1 cellular context compared by ENCODE assay signal in genomic region chr7:75712517-75713361, GRCh38.
TF ChIP-seq lines count a peak whose summit lies in the region.

No MANE protein-coding gene starts in this region.

TF ChIP-seq in K562, 482 proteins besides CTCF, POLR2A, EP300 and RAD21 (continued from another document):
- no peak for TF ChIP-seq PATZ1 (CRISPR knock-in tag; IDR thresholded peaks at IDR 0.05; ENCODE audit: borderline replicate concordance)
- 0 out of 4 replicates have a peak, but pooled peaks of 1 of the 2 experiments have one; percentile 34 for TF ChIP-seq ZNF318 (IDR thresholded peaks at IDR 0.05; ENCODE audit: borderline replicate concordance in 1 of 2, low read depth in 1 of 2)
- no peak for TF ChIP-seq ZNF324 (CRISPR knock-in tag; IDR thresholded peaks at IDR 0.05)
- TF ChIP-seq IRF1 (CRISPR knock-in tag; IDR thresholded peaks at IDR 0.05; ENCODE audit: borderline replicate concordance), result no peak
- TF ChIP-seq POLR2H (tag; IDR thresholded peaks at IDR 0.05; ENCODE audit: low read depth), result no peak
- no peak for TF ChIP-seq ZNF696 (CRISPR knock-in tag; conservative IDR thresholded peaks at IDR 0.05)
- TF ChIP-seq BCOR (IDR thresholded peaks at IDR 0.05), result peak; percentile 29; the same call in 1 of the 2 replicates
- TF ChIP-seq DACH1 (IDR thresholded peaks at IDR 0.05; ENCODE audit: partially characterized antibody), result no peak
- TF ChIP-seq HDAC8 (tag; IDR thresholded peaks at IDR 0.05), result no peak
- TF ChIP-seq ASH1L (IDR thresholded peaks at IDR 0.05; ENCODE audit: borderline replicate concordance, low read depth, partially characterized antibody), result peak; percentile 47
- no peak for TF ChIP-seq E2F6 (IDR thresholded peaks at IDR 0.05; ENCODE audit: borderline replicate concordance in 1 of 2, extremely low read depth in 1 of 2, insufficient read depth in 1 of 2, insufficient read length in 1 of 2, low read depth in 1 of 2, low read length in 1 of 2, poor library complexity in 1 of 2, severe bottlenecking in 1 of 2)
- no peak for TF ChIP-seq ZEB2 (IDR thresholded peaks at IDR 0.05)
- peak; percentile 60; the same call in 1 of the 2 replicates for TF ChIP-seq SMARCA5 (IDR thresholded peaks at IDR 0.05)
- no peak for TF ChIP-seq ZBTB40 (IDR thresholded peaks at IDR 0.05)
- no peak for TF ChIP-seq ZBTB40 (CRISPR knock-in tag; IDR thresholded peaks at IDR 0.05)
- no peak for TF ChIP-seq CEBPB (tag; IDR thresholded peaks at IDR 0.05)
- TF ChIP-seq ESRRB (CRISPR knock-in tag; IDR thresholded peaks at IDR 0.05; ENCODE audit: borderline replicate concordance), result no peak
- no peak for TF ChIP-seq PHB2 (IDR thresholded peaks at IDR 0.05; ENCODE audit: low read depth)
- no peak for TF ChIP-seq STAT5A (IDR thresholded peaks at IDR 0.05; ENCODE audit: borderline replicate concordance, low read length)
- no peak for TF ChIP-seq SNRNP70 (optimal IDR thresholded peaks at IDR 0.05; ENCODE audit: low read depth, low read length)
- TF ChIP-seq NFRKB (IDR thresholded peaks at IDR 0.05; ENCODE audit: low read depth), result no peak
- TF ChIP-seq ZNF764 (CRISPR knock-in tag; IDR thresholded peaks at IDR 0.05; ENCODE audit: low read depth), result no peak
- TF ChIP-seq ZBTB33 (CRISPR knock-in tag; IDR thresholded peaks at IDR 0.05), result no peak
- peak; percentile 96 for TF ChIP-seq ZNF24 (IDR thresholded peaks at IDR 0.05)
- TF ChIP-seq BRD4 (IDR thresholded peaks at IDR 0.05), result no peak
